10 cellular contexts compared by ENCODE assay signal in the genomic region with DNA sequence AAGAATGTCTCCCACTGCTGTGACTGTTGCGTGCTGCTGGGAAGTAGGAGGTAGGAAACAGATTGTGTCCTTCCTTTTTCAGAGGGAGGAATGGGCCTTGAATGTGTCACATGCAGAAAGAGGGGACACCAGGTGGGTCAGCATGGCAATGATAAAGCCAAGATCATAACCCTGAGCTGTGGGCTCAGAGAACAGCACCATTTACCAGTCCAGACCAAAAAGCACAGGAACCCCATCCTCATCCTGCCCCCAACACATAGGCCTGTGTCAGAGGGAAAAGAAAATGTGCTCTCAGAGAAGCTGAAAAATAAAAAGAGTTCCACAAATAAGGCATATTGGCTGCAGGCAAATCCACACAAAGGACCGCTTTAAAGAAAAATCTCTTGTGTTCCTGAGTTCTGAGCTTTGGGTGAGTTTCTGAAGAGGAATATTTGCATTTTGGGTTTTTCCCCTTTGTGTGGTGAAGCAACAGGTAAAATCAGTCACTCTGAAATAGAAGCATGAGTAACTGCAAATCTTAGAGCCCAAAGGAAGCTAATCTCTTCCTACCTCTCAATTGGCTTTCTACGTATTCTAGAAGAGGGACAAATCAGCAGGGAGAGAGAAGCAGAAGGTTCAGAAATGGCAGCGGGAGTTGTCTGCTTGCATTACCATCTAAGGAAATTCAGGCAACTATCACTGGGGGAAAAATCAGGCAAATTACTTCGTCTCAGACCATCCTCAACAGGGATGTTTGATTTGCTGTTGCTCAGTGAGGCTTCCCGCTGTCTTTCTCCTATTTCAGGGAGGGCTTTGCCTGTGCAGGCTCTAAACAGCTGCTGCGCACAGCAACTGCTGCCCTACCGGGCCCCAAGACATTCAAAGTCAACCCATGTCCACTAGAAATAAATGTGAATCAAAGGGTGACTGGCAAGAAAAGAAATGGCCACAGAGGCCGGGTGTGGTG.
DNase-seq lines count a peak whose midpoint lies in the region; ATAC-seq, FAIRE-seq and TF ChIP-seq lines count a peak whose summit lies in the region.
"Had no signal": no experiment of that assay in that cellular context is flagged by ENCODE, and none has a peak within 500 bp of the region (broad histone marks: within the 10 kb centered on the region; RNA-seq: fewer than 3 reads in every experiment).

No MANE protein-coding gene starts in this region.

- H3K9me3 ChIP-seq in heart right ventricle, result no peaks in the 10 kb centered on the region
- H3K9me3 ChIP-seq: SJSA1 had no signal

- TF ChIP-seq CTCF in heart right ventricle (IDR thresholded peaks at IDR 0.05), result no peak

- no peak overlapping the region for H3K4me3 ChIP-seq in heart right ventricle
- H3K4me3 ChIP-seq: SJSA1 had no signal

- H3K4me1 ChIP-seq in heart right ventricle, result peaks cover 0 to 12% (median 4%) of the 10 kb centered on the region in 9 donors
- H3K4me1 ChIP-seq: SJSA1 had no signal

- no peaks in the 10 kb centered on the region for H3K36me3 Mint-ChIP-seq in activated naive CD8-positive, alpha-beta T cell treated with anti-CD3 and anti-CD28 coated beads for 36 hours

- WGBS in heart right ventricle, 2 donors, result 85 to 91% methylated on average over 9 of the region's 9 CpGs

- TF ChIP-seq POLR2A in GM12891 (IDR thresholded peaks at IDR 0.05; ENCODE audit: low read depth, low read length), result peak; percentile 59; the same call in 1 of the 2 replicates

- FAIRE-seq in GM12891 (lab: Jason Lieb, UNC), result peak; percentile 95

- peak overlapping the region; percentile 64 for H3K27ac Mint-ChIP-seq in activated naive CD8-positive, alpha-beta T cell treated with anti-CD3 and anti-CD28 coated beads for 36 hours

- DNase-seq in GM12891 (ENCODE audit: insufficient read length, low spot score), result no peak
- no peak for DNase-seq in activated naive CD8-positive, alpha-beta T cell treated with anti-CD3 and anti-CD28 coated beads for 36 hours
- DNase-seq in effector CD4-positive, alpha-beta T cell, result no peak
- no peak for DNase-seq in NCI-H82 treated with DMSO at 0.1 percent for 48 hours (lab: John Stamatoyannopoulos, UW; ENCODE audit: unreplicated experiment)
- no peak for DNase-seq in heart right ventricle
- no peak for DNase-seq in Right ventricle myocardium inferior (ENCODE audit: missing footprints)

- H3K27me3 ChIP-seq in heart right ventricle, result no peaks in the 10 kb centered on the region
- H3K27me3 ChIP-seq: SJSA1 had no signal

- intact Hi-C loops in heart right ventricle (cut with DNase I) (no loop called here), Right ventricle myocardium inferior (cut with DNase I) (no loop called here)

- no peak overlapping the region for H3K4me3 Mint-ChIP-seq in activated naive CD8-positive, alpha-beta T cell treated with anti-CD3 and anti-CD28 coated beads for 36 hours

- no peaks in the 10 kb centered on the region for H3K36me3 ChIP-seq in heart right ventricle
- H3K36me3 ChIP-seq: SJSA1 had no signal

- H3K9me3 Mint-ChIP-seq in activated naive CD8-positive, alpha-beta T cell treated with anti-CD3 and anti-CD28 coated beads for 36 hours, result no peaks in the 10 kb centered on the region

- peak; percentile 76 for ATAC-seq in GM19438 (IDR thresholded peaks at IDR 0.05; ENCODE audit: low read depth, unreplicated experiment)
- ATAC-seq in HG03045 (IDR thresholded peaks at IDR 0.05; ENCODE audit: unreplicated experiment), result peak; percentile 84
- no peak for ATAC-seq in heart right ventricle
- ATAC-seq in Right ventricle myocardium inferior, result no peak

- no peak overlapping the region for H3K27ac ChIP-seq in heart right ventricle
- H3K27ac ChIP-seq: epithelial cell of prostate, SJSA1 had no signal

- peaks cover 7% of the 10 kb centered on the region for H3K4me1 Mint-ChIP-seq in activated naive CD8-positive, alpha-beta T cell treated with anti-CD3 and anti-CD28 coated beads for 36 hours

- H3K27me3 Mint-ChIP-seq in activated naive CD8-positive, alpha-beta T cell treated with anti-CD3 and anti-CD28 coated beads for 36 hours, result no peaks in the 10 kb centered on the region

TF ChIP-seq in GM12891, 5 proteins besides CTCF, POLR2A, EP300 and RAD21:
- no peak for TF ChIP-seq POLR2AphosphoS5 (IDR thresholded peaks at IDR 0.05; ENCODE audit: low read depth, low read length)
- TF ChIP-seq SPI1 (IDR thresholded peaks at IDR 0.05; ENCODE audit: low read depth, low read length), result no peak
- TF ChIP-seq PAX5 (IDR thresholded peaks at IDR 0.05; ENCODE audit: insufficient read depth, low read length, severe bottlenecking), result no peak
- TF ChIP-seq POU2F2 (IDR thresholded peaks at IDR 0.05; ENCODE audit: low read depth, low read length), result peak; percentile 84
- TF ChIP-seq TAF1 (IDR thresholded peaks at IDR 0.05; ENCODE audit: low read depth, low read length), result peak; percentile 27; the same call in 1 of the 2 replicates

Comparison
In these comparisons a context has a peak if more than half of its experiments do, and no peak if none do; other contexts are left out.
1. ATAC-seq: peak in GM19438 (single experiment) and HG03045 (single experiment); none in heart right ventricle (0 of 8) and Right ventricle myocardium inferior (single experiment).